In the genomic region with DNA sequence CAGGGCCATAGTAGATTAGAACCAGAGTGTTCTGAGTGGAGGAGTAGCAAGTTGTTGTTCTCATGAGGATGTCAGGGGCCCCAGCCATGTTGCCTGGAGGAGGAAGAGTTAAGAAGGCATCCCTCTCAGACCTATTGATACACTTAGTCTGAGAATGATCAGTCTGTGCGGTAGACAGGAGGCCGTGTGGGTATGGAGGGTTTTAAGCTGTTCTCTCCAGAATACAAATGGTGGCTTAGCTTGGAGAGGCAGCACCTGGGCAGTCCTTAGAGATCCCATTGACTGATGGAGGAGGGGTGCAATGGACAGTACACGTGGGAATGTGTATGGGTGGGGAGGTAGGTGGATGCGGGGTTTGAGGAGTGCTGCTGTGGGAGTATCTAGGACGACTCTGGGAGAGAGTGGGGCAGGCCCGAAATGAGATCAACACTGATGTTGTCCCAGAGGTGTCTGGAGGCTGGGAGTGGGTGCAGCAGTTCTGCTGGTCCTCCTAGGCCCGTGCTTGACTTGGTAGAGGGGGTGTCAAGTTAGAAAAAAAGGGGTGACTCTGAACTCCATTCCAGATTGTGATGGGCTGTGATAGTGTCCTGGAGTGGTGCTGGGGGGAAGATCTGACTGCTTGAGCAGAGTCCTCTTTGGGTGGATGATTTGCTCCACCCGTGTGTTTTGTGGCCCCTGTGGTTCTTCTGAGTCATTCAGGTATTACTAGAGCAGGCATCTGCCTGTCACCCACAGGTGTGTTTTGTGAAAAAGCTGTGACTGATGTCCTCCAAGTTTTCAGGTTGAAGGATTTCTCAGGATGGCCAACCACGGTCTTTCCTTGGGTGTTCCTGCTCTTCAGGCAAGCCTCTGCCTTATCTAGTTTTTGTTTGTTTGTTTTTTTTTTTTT, we compare ENCODE assay signal across 13 cellular contexts. TPM values are rescaled to one million over a fixed set of nuclear protein-coding genes. Genes with fewer than 3 reads are reported as not detected.
A peak's percentile ranks its signal among the peaks of the same experiment; 100 is the strongest.
DNase-seq lines count a peak whose midpoint lies in the region; ATAC-seq and TF ChIP-seq lines count a peak whose summit lies in the region.
"Had no signal": no experiment of that assay in that cellular context is flagged by ENCODE, and none has a peak within 500 bp of the region (broad histone marks: within the 10 kb centered on the region; RNA-seq: fewer than 3 reads in every experiment).

No MANE protein-coding gene starts in this region.

- H3K27ac Mint-ChIP-seq in T-cell, result peak overlapping the region; percentile 35 to 83
- peak overlapping the region; percentile 59 for H3K27ac Mint-ChIP-seq in central memory CD8-positive, alpha-beta T cell (ENCODE audit: low read depth)

- DNase-seq in activated effector memory CD4-positive, alpha-beta T cell treated with anti-CD3 and anti-CD28 coated beads, Interleukin-2, amount 50 U/mL, for 16 hours, result peak; percentile 70
- no peak for DNase-seq in activated effector memory CD4-positive, alpha-beta T cell treated with Interleukin-2 at 50 U/mL for 16 hours
- no peak for DNase-seq in T-cell
- DNase-seq in central memory CD8-positive, alpha-beta T cell (ENCODE audit: low spot score in 2 of 2), result no peak
- peak; percentile 53 for DNase-seq in spleen
- DNase-seq in COLO829 (ENCODE audit: low spot score), result no peak
- DNase-seq in retina, result no peak
- DNase-seq in amygdala (lab: John Stamatoyannopoulos, UW), result no peak
- DNase-seq: anterior cingulate cortex, cortex of kidney, esophagus squamous epithelium, kidney glomerular epithelial cell, NCI-H146 had no signal

- H3K4me1 ChIP-seq in spleen, result peaks cover 12 to 24% (median 18%) of the 10 kb centered on the region in 6 donors

- peaks cover 20% of the 10 kb centered on the region for H3K36me3 Mint-ChIP-seq in T-cell
- peaks cover 18% of the 10 kb centered on the region for H3K36me3 Mint-ChIP-seq in central memory CD8-positive, alpha-beta T cell (ENCODE audit: insufficient read depth)

- H3K27me3 Mint-ChIP-seq in T-cell, result no peaks in the 10 kb centered on the region
- no peaks in the 10 kb centered on the region for H3K27me3 Mint-ChIP-seq in central memory CD8-positive, alpha-beta T cell

- ATAC-seq in T-cell (replicated peaks in 1 of 4), result no peak
- ATAC-seq in central memory CD8-positive, alpha-beta T cell (replicated peaks; ENCODE audit: extremely low read depth, poor library complexity, severe bottlenecking), result no peak

- no peak overlapping the region for H3K27ac ChIP-seq in spleen
- H3K27ac ChIP-seq: esophagus squamous epithelium had no signal

- TF ChIP-seq POLR2A in spleen (IDR thresholded peaks at IDR 0.05), result no peak

- no peaks in the 10 kb centered on the region for H3K9me3 Mint-ChIP-seq in T-cell
- H3K9me3 Mint-ChIP-seq in central memory CD8-positive, alpha-beta T cell, result no peaks in the 10 kb centered on the region

- H3K9me3 ChIP-seq in spleen, result no peaks in the 10 kb centered on the region
- H3K9me3 ChIP-seq: esophagus squamous epithelium had no signal

- no peaks in the 10 kb centered on the region for H3K27me3 ChIP-seq in spleen (replicated peaks in 1 of 7)
- H3K27me3 ChIP-seq: esophagus squamous epithelium had no signal

- H3K36me3 ChIP-seq in spleen, result peaks cover 0 to 24% (median 15%) of the 10 kb centered on the region in 6 donors

- WGBS in spleen, 5 donors, result 78 to 80% (median 78%) methylated on average over 9 of the region's 9 CpGs

- H3K4me3 Mint-ChIP-seq in T-cell, result no peak overlapping the region
- H3K4me3 Mint-ChIP-seq in central memory CD8-positive, alpha-beta T cell, result no peak overlapping the region

- H3K4me3 ChIP-seq in spleen, result no peak overlapping the region
- H3K4me3 ChIP-seq: esophagus squamous epithelium had no signal

- no peak for TF ChIP-seq CTCF in spleen (IDR thresholded peaks at IDR 0.05 in 8 of 11, conservative IDR thresholded peaks at IDR 0.05 in 3 of 11)

- CTCF ChIA-PET in T-cell (lab: Charles Lee), result interaction anchor here in 1 of 2 donors (0.6 to 1.5 kb wide), 2 partner anchors 233 to 243 kb away, joined by 4 to 10 read pairs; no protein-coding TSS in a partner anchor

- peaks cover 27 to 43% (median 27%) of the 10 kb centered on the region in 3 donors for H3K4me1 Mint-ChIP-seq in T-cell
- H3K4me1 Mint-ChIP-seq in central memory CD8-positive, alpha-beta T cell, result peaks cover 32% of the 10 kb centered on the region

- intact Hi-C loops in spleen (cut with DNase I; ENCODE audit: low total_unique reads), result loop anchor here (5.0 kb wide), 1 partner anchor 36 kb away; no protein-coding TSS in a partner anchor

- POLR2A ChIA-PET in T-cell (lab: Charles Lee), result no interaction called here

RNA-seq across cellular contexts. Expression of gene C2orf42, which starts 44.7 kb away (rescaled TPM):
- total RNA-seq in T-cell (10 to 100 TPM; 23.3 to 45.9 (median 39.1) TPM), spleen (10 to 100 TPM; 11.2 to 24.3 (median 20.3) TPM)
- polyA plus RNA-seq in spleen, result 10 to 100 TPM in 1 of 3 donors, 1 to 10 TPM in 2; 6.0 to 13.6 (median 9.7) TPM

RNA-seq across cellular contexts. Expression of gene PCBP1, which starts 58.8 kb away (rescaled TPM):
- total RNA-seq in T-cell (100 to 1,000 TPM; 303 to 431 (median 386) TPM), spleen (100 to 1,000 TPM; 256 to 351 (median 301) TPM)
- 100 to 1,000 TPM; 254 to 294 (median 278) TPM for polyA plus RNA-seq in spleen

Comparison
In these comparisons a context has a peak if more than half of its experiments do, and no peak if none do; other contexts are left out.
1. DNase-seq: peak in activated effector memory CD4-positive, alpha-beta T cell treated with anti-CD3 and anti-CD28 coated beads, Interleukin-2, amount 50 U/mL, for 16 hours (single experiment) and spleen (single experiment); none in activated effector memory CD4-positive, alpha-beta T cell treated with Interleukin-2 at 50 U/mL for 16 hours (single experiment), T-cell (0 of 34), central memory CD8-positive, alpha-beta T cell (0 of 2), COLO829 (single experiment), retina (single experiment) and amygdala (0 of 56).